In genomic region chr1:235429143-235429542, GRCh38 we compare ENCODE assay signal across 28 cellular contexts.
"Had no signal": no experiment of that assay in that cellular context is flagged by ENCODE, and none has a peak within 500 bp of the region (broad histone marks: within the 10 kb centered on the region; RNA-seq: fewer than 3 reads in every experiment).

No MANE protein-coding gene starts in this region.

- H3K27me3 ChIP-seq: colonic mucosa, heart left ventricle, pancreas, spleen, testis, transverse colon, uterus had no signal

- H3K4me1 ChIP-seq: colonic mucosa, pancreas, spleen, testis, transverse colon, uterus had no signal

- H3K27me3 Mint-ChIP-seq: activated B cell treated with CpG ODN at 0.5 μM for 24 hours; activated CD8-positive, alpha-beta memory T cell treated with anti-CD3 and anti-CD28 coated beads, Interleukin-2, amount 10 ng/mL, durations not matched to agents 7 days and 5 days; activated naive CD4-positive, alpha-beta T cell treated with anti-CD3 and anti-CD28 coated beads, Interleukin-2, amount 50 U/mL, for 24 hours; activated naive CD8-positive, alpha-beta T cell treated with anti-CD3 and anti-CD28 coated beads, Interleukin-2, amount 50 U/mL, for 24 hours; memory B cell; naive thymus-derived CD4-positive, alpha-beta T cell had no signal

- H3K4me1 Mint-ChIP-seq: activated CD8-positive, alpha-beta memory T cell treated with anti-CD3 and anti-CD28 coated beads, Interleukin-2, amount 10 ng/mL, durations not matched to agents 7 days and 5 days; activated naive CD8-positive, alpha-beta T cell treated with anti-CD3 and anti-CD28 coated beads, Interleukin-2, amount 50 U/mL, for 24 hours had no signal

- FAIRE-seq: endometrium, kidney, pancreas had no signal

- H3K4me3 Mint-ChIP-seq: activated B cell treated with CpG ODN at 0.5 μM for 24 hours; activated CD8-positive, alpha-beta memory T cell treated with anti-CD3 and anti-CD28 coated beads, Interleukin-2, amount 10 ng/mL, durations not matched to agents 7 days and 5 days; activated CD8-positive, alpha-beta T cell treated with anti-CD3 and anti-CD28 coated beads, Interleukin-2, amount 10 ng/mL, durations not matched to agents 7 days and 5 days; activated naive CD4-positive, alpha-beta T cell treated with anti-CD3 and anti-CD28 coated beads, Interleukin-2, amount 50 U/mL, for 24 hours; activated naive CD8-positive, alpha-beta T cell treated with anti-CD3 and anti-CD28 coated beads, Interleukin-2, amount 50 U/mL, for 24 hours; immature natural killer cell; memory B cell; naive thymus-derived CD4-positive, alpha-beta T cell; neural crest cell had no signal

- H3K36me3 ChIP-seq: colonic mucosa, uterus had no signal

- ATAC-seq: activated CD8-positive, alpha-beta memory T cell treated with anti-CD3 and anti-CD28 coated beads, Interleukin-2, amount 10 ng/mL, durations not matched to agents 7 days and 5 days; activated CD8-positive, alpha-beta T cell treated with anti-CD3 and anti-CD28 coated beads, Interleukin-2, amount 10 ng/mL, durations not matched to agents 7 days and 5 days; activated naive CD8-positive, alpha-beta T cell treated with anti-CD3 and anti-CD28 coated beads, Interleukin-2, amount 50 U/mL, for 24 hours; heart left ventricle; naive thymus-derived CD4-positive, alpha-beta T cell; pancreas; right cardiac atrium had no signal

- H3K4me3 ChIP-seq: colonic mucosa, heart left ventricle, pancreas, spleen, testis, transverse colon, uterus had no signal

- H3K9me3 Mint-ChIP-seq: activated B cell treated with CpG ODN at 0.5 μM for 24 hours; activated naive CD4-positive, alpha-beta T cell treated with anti-CD3 and anti-CD28 coated beads, Interleukin-2, amount 50 U/mL, for 24 hours; activated naive CD8-positive, alpha-beta T cell treated with anti-CD3 and anti-CD28 coated beads, Interleukin-2, amount 50 U/mL, for 24 hours; activated T-helper 2 cell treated with anti-CD3 and anti-CD28 coated beads, Interferon-gamma antibody, Interleukin-2, Interleukin-4, amounts not matched to agents 10 μg/mL and 5 μg/mL and 100 μg/mL, durations not matched to agents 14 hours and 24 hours and 36 hours; immature natural killer cell; memory B cell; naive thymus-derived CD4-positive, alpha-beta T cell; neural crest cell had no signal

- H3K9me3 ChIP-seq: colonic mucosa, heart left ventricle, pancreas, spleen, testis, transverse colon, uterus had no signal

- H3K27ac Mint-ChIP-seq: activated B cell treated with CpG ODN at 0.5 μM for 24 hours; activated CD8-positive, alpha-beta memory T cell treated with anti-CD3 and anti-CD28 coated beads, Interleukin-2, amount 10 ng/mL, durations not matched to agents 7 days and 5 days; activated CD8-positive, alpha-beta T cell treated with anti-CD3 and anti-CD28 coated beads, Interleukin-2, amount 10 ng/mL, durations not matched to agents 7 days and 5 days; activated naive CD4-positive, alpha-beta T cell treated with anti-CD3 and anti-CD28 coated beads, Interleukin-2, amount 50 U/mL, for 24 hours; activated naive CD8-positive, alpha-beta T cell treated with anti-CD3 and anti-CD28 coated beads, Interleukin-2, amount 50 U/mL, for 24 hours; activated T-helper 2 cell treated with anti-CD3 and anti-CD28 coated beads, Interferon-gamma antibody, Interleukin-2, Interleukin-4, amounts not matched to agents 10 μg/mL and 5 μg/mL and 100 μg/mL, durations not matched to agents 14 hours and 24 hours and 36 hours; memory B cell had no signal

- H3K27ac ChIP-seq: colonic mucosa, heart left ventricle, pancreas, spleen, testis, transverse colon, uterus had no signal

- DNase-seq: activated B cell treated with CpG ODN at 0.5 μM for 24 hours; activated CD4-positive, alpha-beta T cell treated with anti-CD3 and anti-CD28 coated beads, Interleukin-2, amount 50 U/mL, for 1 hour; activated CD8-positive, alpha-beta memory T cell treated with anti-CD3 and anti-CD28 coated beads, Interleukin-2, amount 10 ng/mL, durations not matched to agents 7 days and 5 days; activated CD8-positive, alpha-beta T cell treated with anti-CD3 and anti-CD28 coated beads, Interleukin-2, amount 10 ng/mL, durations not matched to agents 7 days and 5 days; activated naive CD8-positive, alpha-beta T cell treated with anti-CD3 and anti-CD28 coated beads, Interleukin-2, amount 50 U/mL, for 24 hours; activated T-cell treated with anti-CD3 and anti-CD28 coated beads, Interleukin-2, amount 50 U/mL, for 48 hours; cerebellar nuclear complex; colonic mucosa; effector CD8-positive, alpha-beta T cell; heart left ventricle; hypothalamus; immature natural killer cell; kidney; midbrain; naive thymus-derived CD4-positive, alpha-beta T cell; nucleus accumbens; pancreas; right cardiac atrium; spleen; stimulated activated naive CD4-positive, alpha-beta T cell treated with Interleukin-2 at 50 U/mL for 16 hours; testis; transverse colon; uterus had no signal
